Comparison of ENCODE assay signal across 19 cellular contexts in the genomic region with DNA sequence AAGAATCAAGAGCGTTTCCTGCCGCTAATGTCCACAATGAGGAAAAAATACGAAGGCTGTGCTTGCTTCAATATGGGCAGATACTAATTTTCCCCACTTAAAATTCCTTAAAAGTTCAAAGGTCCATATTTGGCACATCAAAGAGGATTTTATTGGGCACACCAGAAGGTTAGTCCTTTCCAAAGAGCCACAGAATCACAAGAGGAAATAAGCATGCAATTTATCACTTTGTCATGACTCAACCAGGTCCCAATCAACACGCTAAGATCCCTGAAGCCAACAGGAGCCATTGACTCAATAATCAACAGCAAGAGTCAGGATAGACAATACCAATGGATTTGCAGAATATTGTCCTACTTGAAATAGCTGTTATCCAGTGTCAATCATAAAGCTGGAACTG.
"Had no signal": no experiment of that assay in that cellular context is flagged by ENCODE, and none has a peak within 500 bp of the region (broad histone marks: within the 10 kb centered on the region; RNA-seq: fewer than 3 reads in every experiment).

No MANE protein-coding gene starts in this region.

- DNase-seq: activated CD4-positive, alpha-beta memory T cell treated with anti-CD3 and anti-CD28 coated beads, Interleukin-2, amount 10 ng/mL, durations not matched to agents 7 days and 5 days; activated CD4-positive, alpha-beta T cell treated with anti-CD3 and anti-CD28 coated beads, Interleukin-2, amount 10 ng/mL, durations not matched to agents 24 days and 14 days; activated effector memory CD4-positive, alpha-beta T cell treated with Interleukin-2 at 50 U/mL for 16 hours; activated naive CD4-positive, alpha-beta T cell treated with anti-CD3 and anti-CD28 coated beads for 36 hours; activated naive CD8-positive, alpha-beta T cell treated with anti-CD3 and anti-CD28 coated beads, Interleukin-2, amount 10 ng/mL, durations not matched to agents 7 days and 5 days; activated T-cell treated with anti-CD3 and anti-CD28 coated beads, Interleukin-2, amount 50 U/mL, for 72 hours; amniotic stem cell; cerebellar nuclear complex; hypothalamus; nephron progenitor cell; posterior cingulate gyrus; stimulated activated CD4-positive, alpha-beta T cell treated with anti-CD3 and anti-CD28 coated beads, Interleukin-15, amount 100 ng/mL, for 24 hours; testis; upper lobe of left lung had no signal

- H3K27me3 ChIP-seq: esophagus muscularis mucosa, testis, upper lobe of left lung had no signal

- ATAC-seq: activated T-cell treated with anti-CD3 and anti-CD28 coated beads, Interleukin-2, amount 50 U/mL, for 72 hours; sciatic nerve; stimulated activated memory B cell treated with anti-CD40 and anti-IgM and Interleukin-4, amounts not matched to agents 10 μg/mL and 1 μg/mL and 100 μg/mL, for 72 hours had no signal

- H3K27ac ChIP-seq: coronary artery, esophagus muscularis mucosa, testis, upper lobe of left lung had no signal

- H3K4me1 ChIP-seq: esophagus muscularis mucosa had no signal

- H3K36me3 ChIP-seq: esophagus muscularis mucosa, upper lobe of left lung had no signal

- H3K4me3 ChIP-seq: coronary artery, esophagus muscularis mucosa, smooth muscle cell, testis, upper lobe of left lung had no signal

- H3K9me3 ChIP-seq: esophagus muscularis mucosa, testis, upper lobe of left lung had no signal
